ENCODE assay signal across 8 cellular contexts in genomic region chr6:138692058-138692977, GRCh38.
DNase-seq lines count a peak whose midpoint lies in the region; ATAC-seq, FAIRE-seq and TF ChIP-seq lines count a peak whose summit lies in the region.

No MANE protein-coding gene starts in this region.

- H3K36me3 ChIP-seq in heart left ventricle = no peaks in the 10 kb centered on the region
- H3K36me3 ChIP-seq in parathyroid adenoma (ENCODE audit: control insufficient read depth, insufficient read depth, low read length) = no peaks in the 10 kb centered on the region

- H3K4me1 Mint-ChIP-seq in activated naive CD8-positive, alpha-beta T cell treated with anti-CD3 and anti-CD28 coated beads, Interleukin-2, amount 50 U/mL, for 24 hours = peaks cover 10% of the 10 kb centered on the region

- peak overlapping the region; percentile 94 for H2AFZ ChIP-seq in parathyroid adenoma

- ATAC-seq in GM21360 (IDR thresholded peaks at IDR 0.05; ENCODE audit: unreplicated experiment) = peak; percentile 61
- ATAC-seq in activated naive CD8-positive, alpha-beta T cell treated with anti-CD3 and anti-CD28 coated beads, Interleukin-2, amount 50 U/mL, for 24 hours = peak; percentile 66
- peak; percentile 61 to 90 (median 82) for ATAC-seq in heart left ventricle

- peak overlapping the region; percentile 50 for H3K9ac ChIP-seq in parathyroid adenoma

- H3K36me3 Mint-ChIP-seq in activated naive CD8-positive, alpha-beta T cell treated with anti-CD3 and anti-CD28 coated beads, Interleukin-2, amount 50 U/mL, for 24 hours (ENCODE audit: low read depth) = no peaks in the 10 kb centered on the region

- TF ChIP-seq CTCF in D721Med (IDR thresholded peaks at IDR 0.05; ENCODE audit: insufficient read depth, missing control alignments) (peak; percentile 33), heart left ventricle (IDR thresholded peaks at IDR 0.05) (peak; percentile 72 to 97 (median 88)), parathyroid adenoma (IDR thresholded peaks at IDR 0.05) (peak; percentile 90)

- H3K27ac Mint-ChIP-seq in activated naive CD8-positive, alpha-beta T cell treated with anti-CD3 and anti-CD28 coated beads, Interleukin-2, amount 50 U/mL, for 24 hours = no peak overlapping the region

- H3K27me3 Mint-ChIP-seq in activated naive CD8-positive, alpha-beta T cell treated with anti-CD3 and anti-CD28 coated beads, Interleukin-2, amount 50 U/mL, for 24 hours = peaks cover 44% of the 10 kb centered on the region

- no peaks in the 10 kb centered on the region for H3K79me2 ChIP-seq in parathyroid adenoma

- intact Hi-C loops in heart left ventricle (cut with DNase I) = loop anchor here (2.0 to 10.0 kb wide), 8 partner anchors 70 to 288 kb away; partner anchors contain the start of gene HEBP2 (in 1 of the 10)

- no peaks in the 10 kb centered on the region for H3K27me3 ChIP-seq in heart left ventricle
- H3K27me3 ChIP-seq in parathyroid adenoma (ENCODE audit: control insufficient read depth, insufficient read depth, low read length) = no peaks in the 10 kb centered on the region

- TF ChIP-seq POLR2A in heart left ventricle (IDR thresholded peaks at IDR 0.05) = no peak

- no peak for FAIRE-seq in D721Med (lab: Jason Lieb, UNC)

- H3K4me2 ChIP-seq in parathyroid adenoma (ENCODE audit: low read length) = peak overlapping the region; percentile 85

- H3K4me3 ChIP-seq in heart left ventricle = peak overlapping the region; percentile 36 to 91 (median 72)
- peak overlapping the region; percentile 57 for H3K4me3 ChIP-seq in parathyroid adenoma (ENCODE audit: low read depth, low read length)

- H3K4me1 ChIP-seq in heart left ventricle = peaks cover 0 to 19% (median 4%) of the 10 kb centered on the region in 12 donors
- no peaks in the 10 kb centered on the region for H3K4me1 ChIP-seq in parathyroid adenoma

- no peaks in the 10 kb centered on the region for H3K9me3 Mint-ChIP-seq in activated naive CD8-positive, alpha-beta T cell treated with anti-CD3 and anti-CD28 coated beads, Interleukin-2, amount 50 U/mL, for 24 hours

- peak overlapping the region; percentile 65 for H3K4me3 Mint-ChIP-seq in activated naive CD8-positive, alpha-beta T cell treated with anti-CD3 and anti-CD28 coated beads, Interleukin-2, amount 50 U/mL, for 24 hours

- H3K9me3 ChIP-seq in heart left ventricle (no peaks in the 10 kb centered on the region), parathyroid adenoma (ENCODE audit: control insufficient read depth, low read length) (no peaks in the 10 kb centered on the region)

- DNase-seq in D721Med (ENCODE audit: insufficient read length, low spot score) (peak; percentile 83), HPDE6-E6E7 (ENCODE audit: extremely low spot score) (peak; percentile 70), SK-N-DZ (ENCODE audit: low spot score) (peak; percentile 12), heart left ventricle (peak; percentile 72 to 91 (median 82)), putamen (ENCODE audit: low spot score) (no peak)
- peak; percentile 73 for DNase-seq in activated naive CD8-positive, alpha-beta T cell treated with anti-CD3 and anti-CD28 coated beads, Interleukin-2, amount 50 U/mL, for 24 hours

- H3K27ac ChIP-seq in heart left ventricle (peak overlapping the region; percentile 50 to 82 (median 68)), parathyroid adenoma (peak overlapping the region; percentile 54)

- 0 to 1% (median 1%) methylated on average over 30 to 103 of the region's 103 CpGs for WGBS in heart left ventricle, 4 donors

Comparison
In these comparisons a context has a peak if more than half of its experiments do, and no peak if none do; other contexts are left out.
1. CTCF ChIP-seq: peak in every context shown above with its lines; median percentile 90 in parathyroid adenoma; 88 in heart left ventricle; 33 in D721Med.